ENCODE assay signal across 8 cellular contexts in the genomic region with DNA sequence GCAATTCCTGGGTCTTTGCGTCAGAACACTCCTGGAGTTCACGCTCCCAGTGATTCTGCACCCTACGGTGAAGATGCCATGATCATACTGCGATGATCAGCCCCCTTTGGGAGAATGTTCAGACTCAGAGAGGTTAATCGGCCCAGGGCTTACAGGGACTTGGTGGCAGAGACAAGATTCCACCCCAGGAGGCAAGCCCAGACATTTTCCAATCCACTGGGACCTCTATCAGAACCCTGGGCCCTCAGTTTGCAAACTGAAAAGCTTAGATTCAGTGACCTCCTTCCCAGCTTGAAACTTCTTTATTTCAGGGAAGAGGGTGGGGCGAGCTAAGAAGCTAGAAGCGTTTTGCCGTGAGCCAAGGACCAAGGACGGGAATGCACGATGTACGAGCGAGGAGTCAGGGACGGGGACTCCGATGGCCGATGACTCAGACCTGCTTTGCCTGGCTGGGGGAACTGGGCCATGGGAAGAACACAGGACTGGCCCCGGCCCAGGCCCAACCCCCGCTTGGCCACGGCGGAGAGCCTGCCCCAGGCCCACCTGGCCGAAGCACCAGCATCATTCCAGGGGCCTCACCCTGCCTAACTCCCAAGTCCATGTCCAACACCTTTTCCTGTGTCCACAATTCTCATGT. TPM values are rescaled to one million over a fixed set of nuclear protein-coding genes. Genes with fewer than 3 reads are reported as not detected.
A peak's percentile ranks its signal among the peaks of the same experiment; 100 is the strongest.
DNase-seq lines count a peak whose midpoint lies in the region; ATAC-seq and TF ChIP-seq lines count a peak whose summit lies in the region.

No MANE protein-coding gene starts in this region.

- H3K4me1 ChIP-seq in ACC112 (ENCODE audit: control insufficient read depth, insufficient read depth, low read length, unreplicated experiment) (peaks cover 57% of the 10 kb centered on the region), Panc1 (ENCODE audit: control insufficient read depth, insufficient read depth, low read length) (peaks cover 33% of the 10 kb centered on the region)

- POLR2A ChIA-PET in Panc1 (lab: Charles Lee), result interaction anchor here (0.6 kb wide), 1 partner anchor 1086 kb away, joined by 3 read pairs; no protein-coding TSS in a partner anchor
- POLR2A ChIA-PET in naive thymus-derived CD8-positive, alpha-beta T cell (lab: Charles Lee), result interaction anchor here (0.5 to 3.4 kb wide), 5 partner anchors 8 to 69 kb away, joined by 3 to 14 read pairs (median 3); partner anchors contain the start of gene SOCS3

- no peaks in the 10 kb centered on the region for H3K79me2 ChIP-seq in ACC112 (ENCODE audit: control insufficient read depth, insufficient read depth, low read length, unreplicated experiment)

- no peaks in the 10 kb centered on the region for H3K9me3 ChIP-seq in Panc1 (ENCODE audit: control insufficient read depth, insufficient read depth, low read depth, low read length)

- no TSS peak for BruUV-seq in Panc1 (replicated peaks; lab: Mats Ljungman, UMichigan)

- in situ Hi-C loops in Panc1 (cut with HindIII; ENCODE audit: low pct_unique_long_range_greater_than_20kb, low sequenced_read_pairs), result no loop called here

- no peaks in the 10 kb centered on the region for H3K27me3 Mint-ChIP-seq in naive thymus-derived CD8-positive, alpha-beta T cell

- ATAC-seq in Panc1, result no peak
- peak; percentile 55 for ATAC-seq in esophagus mucosa
- ATAC-seq in naive thymus-derived CD8-positive, alpha-beta T cell, result no peak
- ATAC-seq in GM18873 (IDR thresholded peaks at IDR 0.05; ENCODE audit: low FRiP score, unreplicated experiment), result no peak

- H3K4me1 Mint-ChIP-seq in naive thymus-derived CD8-positive, alpha-beta T cell, result peaks cover 12 to 44% (median 25%) of the 10 kb centered on the region in 4 donors

- H3K4me3 Mint-ChIP-seq in naive thymus-derived CD8-positive, alpha-beta T cell, result peak overlapping the region in 6 of 10 donors; percentile 29 to 82 (median 74)

- H3K4me3 ChIP-seq in ACC112 (ENCODE audit: low read depth, low read length) (peak overlapping the region; percentile 12; the same call in 1 of the 2 replicates), Panc1 (ENCODE audit: low read depth in 2 of 2, low read length in 2 of 2) (no peak overlapping the region)

- no peaks in the 10 kb centered on the region for H3K36me3 Mint-ChIP-seq in naive thymus-derived CD8-positive, alpha-beta T cell

- peak overlapping the region; percentile 10 for H2AFZ ChIP-seq in ACC112 (ENCODE audit: low read length, unreplicated experiment)

- CTCF ChIA-PET in Panc1 (lab: Charles Lee), result interaction anchor here (0.6 kb wide), 1 partner anchor 92 kb away, joined by 4 read pairs; no protein-coding TSS in a partner anchor

- no peaks in the 10 kb centered on the region for H3K36me3 ChIP-seq in ACC112 (ENCODE audit: insufficient read depth, low read length)
- H3K36me3 ChIP-seq in Panc1 (ENCODE audit: control insufficient read depth, insufficient read depth, low read length), result no peaks in the 10 kb centered on the region

- H3K27ac ChIP-seq in ACC112 (ENCODE audit: low read depth, low read length) (peak overlapping the region; percentile 93), Panc1 (ENCODE audit: low read length) (peak overlapping the region; percentile 59)

- peak overlapping the region in 9 of 10 donors; percentile 25 to 96 (median 92) for H3K27ac Mint-ChIP-seq in naive thymus-derived CD8-positive, alpha-beta T cell

- H3K27me3 ChIP-seq in ACC112 (ENCODE audit: insufficient read depth, low read length), result no peaks in the 10 kb centered on the region
- H3K27me3 ChIP-seq in Panc1 (ENCODE audit: control insufficient read depth, insufficient read depth, low read length), result no peaks in the 10 kb centered on the region

- H3K9me3 Mint-ChIP-seq in naive thymus-derived CD8-positive, alpha-beta T cell, result no peaks in the 10 kb centered on the region

- DNase-seq in Panc1 (ENCODE audit: low read depth, low spot score) (no peak), DMS153 (lab: John Stamatoyannopoulos, UW) (no peak), NCI-H748 (lab: John Stamatoyannopoulos, UW; ENCODE audit: unreplicated experiment) (no peak), NK-92 (lab: John Stamatoyannopoulos, UW; ENCODE audit: unreplicated experiment) (no peak)
- no peak for DNase-seq in naive thymus-derived CD8-positive, alpha-beta T cell

- intact Hi-C loops in Panc1 (cut with micrococcal nuclease; ENCODE audit: unreplicated experiment), result no loop called here

- TF ChIP-seq CTCF in Panc1 (IDR thresholded peaks at IDR 0.05), result no peak

RNA-seq across cellular contexts. Expression of gene SOCS3, which starts 34.7 kb away (rescaled TPM):
- total RNA-seq in Panc1 (2021; ENCODE audit: unreplicated experiment) (53.1 TPM), esophagus mucosa (13.6 TPM)
- polyA plus RNA-seq in Panc1 (2012; ENCODE audit: insufficient read length), result 30.5 TPM
- 1 to 10 TPM in 1 of 2 experiments, under 1 TPM in 1; 0.86 to 1.0 TPM for total RNA-seq in naive thymus-derived CD8-positive, alpha-beta T cell
- 10 to 100 TPM; 21.2 to 43.9 (median 37.3) TPM for polyA plus RNA-seq in naive thymus-derived CD8-positive, alpha-beta T cell

RNA-seq across cellular contexts. Expression of gene PGS1, which starts 53.3 kb away (rescaled TPM):
- total RNA-seq in Panc1 (2021; ENCODE audit: unreplicated experiment) (47.5 TPM), esophagus mucosa (15.9 TPM)
- 40.3 TPM for polyA plus RNA-seq in Panc1 (2012; ENCODE audit: insufficient read length)
- total RNA-seq in naive thymus-derived CD8-positive, alpha-beta T cell, result 10 to 100 TPM; 72.5 to 73.4 TPM
- polyA plus RNA-seq in naive thymus-derived CD8-positive, alpha-beta T cell, result 10 to 100 TPM; 24.3 to 46.6 (median 32.7) TPM
